Comparison of ENCODE assay signal across 1 cellular context in the genomic region with DNA sequence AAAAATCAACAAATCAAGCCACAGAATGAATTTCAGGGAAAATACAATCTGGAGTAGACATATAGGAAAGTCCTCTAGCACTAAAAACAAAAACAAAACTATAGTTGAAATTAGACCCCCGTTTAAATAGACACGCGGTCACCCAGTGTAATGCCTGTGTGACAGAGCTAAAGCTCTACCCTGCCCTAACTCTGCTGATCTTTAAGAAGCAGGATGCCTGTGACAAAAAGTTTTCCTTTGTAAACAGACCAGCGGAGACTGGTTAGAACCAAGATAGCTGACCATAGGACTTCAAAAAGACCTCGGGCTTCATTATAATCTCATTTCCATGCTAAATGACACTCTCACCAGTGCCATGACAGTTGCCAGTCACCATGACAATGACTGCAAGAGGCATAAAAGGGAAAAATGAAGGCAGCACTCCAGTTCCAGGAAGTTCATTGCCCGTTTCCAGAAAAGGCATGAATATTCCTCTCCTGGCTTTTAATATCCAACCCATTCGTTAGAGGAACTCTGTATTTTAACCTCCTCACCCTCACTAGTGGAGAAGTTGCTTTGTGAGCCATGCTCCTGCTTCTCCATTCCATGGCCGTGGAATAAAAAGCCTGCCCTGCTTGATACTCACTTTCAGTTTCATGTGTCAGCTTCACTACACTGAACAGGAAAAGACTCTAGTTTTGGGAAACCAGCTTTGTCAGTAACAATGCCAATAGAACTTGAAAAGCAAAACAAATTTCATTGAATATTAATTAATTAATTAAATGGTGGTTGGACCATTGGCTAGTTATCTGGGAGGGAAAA.
TF ChIP-seq lines count a peak whose summit lies in the region.

No MANE protein-coding gene starts in this region.

TF ChIP-seq in IMR-90, 13 proteins besides CTCF, POLR2A, EP300 and RAD21 (continued from another document):
- TF ChIP-seq USF2 (IDR thresholded peaks at IDR 0.05; ENCODE audit: low read depth, low read length) (no peak), RFX5 (IDR thresholded peaks at IDR 0.05; ENCODE audit: low read depth, low read length) (no peak), MXI1 (IDR thresholded peaks at IDR 0.05; ENCODE audit: borderline replicate concordance, low read depth, low read length) (no peak), RCOR1 (IDR thresholded peaks at IDR 0.05; ENCODE audit: insufficient replicate concordance, low read length) (no peak), CHD1 (IDR thresholded peaks at IDR 0.05; ENCODE audit: low read depth, low read length) (no peak), SMC3 (IDR thresholded peaks at IDR 0.05; ENCODE audit: low read depth, low read length) (no peak), FOS (IDR thresholded peaks at IDR 0.05; ENCODE audit: low read depth, low read length) (no peak), CEBPB (IDR thresholded peaks at IDR 0.05; ENCODE audit: low read depth, low read length) (no peak)
- TF ChIP-seq, protein P1, sequence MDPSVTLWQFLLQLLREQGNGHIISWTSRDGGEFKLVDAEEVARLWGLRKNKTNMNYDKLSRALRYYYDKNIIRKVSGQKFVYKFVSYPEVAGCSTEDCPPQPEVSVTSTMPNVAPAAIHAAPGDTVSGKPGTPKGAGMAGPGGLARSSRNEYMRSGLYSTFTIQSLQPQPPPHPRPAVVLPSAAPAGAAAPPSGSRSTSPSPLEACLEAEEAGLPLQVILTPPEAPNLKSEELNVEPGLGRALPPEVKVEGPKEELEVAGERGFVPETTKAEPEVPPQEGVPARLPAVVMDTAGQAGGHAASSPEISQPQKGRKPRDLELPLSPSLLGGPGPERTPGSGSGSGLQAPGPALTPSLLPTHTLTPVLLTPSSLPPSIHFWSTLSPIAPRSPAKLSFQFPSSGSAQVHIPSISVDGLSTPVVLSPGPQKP (IDR thresholded peaks at IDR 0.05; ENCODE audit: borderline replicate concordance, low read depth, low read length): no peak
TF ChIP-seq in IMR-90: peak in this region for 0.
